In genomic region chr5:181203842-181204560, GRCh38 we compare ENCODE assay signal across 6 cellular contexts. TPM values are rescaled to one million over a fixed set of nuclear protein-coding genes. Genes with fewer than 3 reads are reported as not detected.
DNase-seq lines count a peak whose midpoint lies in the region; ATAC-seq and TF ChIP-seq lines count a peak whose summit lies in the region.

No MANE protein-coding gene starts in this region.

- H3K36me3 Mint-ChIP-seq in stimulated activated naive B cell treated with anti-CD40 and anti-IgM and Interleukin-4, amounts not matched to agents 10 μg/mL and 1 μg/mL and 100 μg/mL, for 72 hours, result peaks cover 9 to 17% of the 10 kb centered on the region in 2 donors

- peak overlapping the region; percentile 83 to 86 for H3K4me3 Mint-ChIP-seq in stimulated activated naive B cell treated with anti-CD40 and anti-IgM and Interleukin-4, amounts not matched to agents 10 μg/mL and 1 μg/mL and 100 μg/mL, for 72 hours

- H3K36me3 ChIP-seq in Peyer's patch, result no peaks in the 10 kb centered on the region

- no peak for TF ChIP-seq POLR2A in Peyer's patch (IDR thresholded peaks at IDR 0.05)

- DNase-seq in Peyer's patch, result peak in 2 of 3 donors; percentile 50 to 56
- no peak for DNase-seq in fibroblast of pulmonary artery (ENCODE audit: low read depth)
- DNase-seq in stimulated activated naive B cell treated with anti-CD40 and anti-IgM and Interleukin-4, amounts not matched to agents 10 μg/mL and 1 μg/mL and 100 μg/mL, for 72 hours, result no peak
- no peak for DNase-seq in NCI-H1417 (lab: John Stamatoyannopoulos, UW)

- H3K9me3 Mint-ChIP-seq in stimulated activated naive B cell treated with anti-CD40 and anti-IgM and Interleukin-4, amounts not matched to agents 10 μg/mL and 1 μg/mL and 100 μg/mL, for 72 hours, result no peaks in the 10 kb centered on the region

- ATAC-seq in stimulated activated naive B cell treated with anti-CD40 and anti-IgM and Interleukin-4, amounts not matched to agents 10 μg/mL and 1 μg/mL and 100 μg/mL, for 72 hours (replicated peaks), result no peak
- ATAC-seq in GM21447 (IDR thresholded peaks at IDR 0.05; ENCODE audit: unreplicated experiment), result no peak
- no peak for ATAC-seq in HG03280 (IDR thresholded peaks at IDR 0.05; ENCODE audit: unreplicated experiment)

- peaks cover 3 to 41% (median 19%) of the 10 kb centered on the region in 4 donors for H3K4me1 ChIP-seq in Peyer's patch

- peaks cover 52 to 68% of the 10 kb centered on the region in 2 donors for H3K4me1 Mint-ChIP-seq in stimulated activated naive B cell treated with anti-CD40 and anti-IgM and Interleukin-4, amounts not matched to agents 10 μg/mL and 1 μg/mL and 100 μg/mL, for 72 hours

- H3K27ac Mint-ChIP-seq in stimulated activated naive B cell treated with anti-CD40 and anti-IgM and Interleukin-4, amounts not matched to agents 10 μg/mL and 1 μg/mL and 100 μg/mL, for 72 hours, result peak overlapping the region; percentile 93

- H3K27me3 ChIP-seq in Peyer's patch, result no peaks in the 10 kb centered on the region

- TF ChIP-seq CTCF in Peyer's patch (IDR thresholded peaks at IDR 0.05), result no peak
- TF ChIP-seq CTCF in fibroblast of pulmonary artery (IDR thresholded peaks at IDR 0.05; ENCODE audit: low read length, missing control alignments), result no peak

- peaks cover 30% of the 10 kb centered on the region in 2 donors for H3K27me3 Mint-ChIP-seq in stimulated activated naive B cell treated with anti-CD40 and anti-IgM and Interleukin-4, amounts not matched to agents 10 μg/mL and 1 μg/mL and 100 μg/mL, for 72 hours

- H3K9me3 ChIP-seq in Peyer's patch, result no peaks in the 10 kb centered on the region

- peak overlapping the region; percentile 54 to 67 (median 62) for H3K4me3 ChIP-seq in Peyer's patch
- peak overlapping the region; percentile 50 for H3K4me3 ChIP-seq in fibroblast of pulmonary artery (replicated peaks; ENCODE audit: low read depth, low read length)

- H3K27ac ChIP-seq in Peyer's patch, result peak overlapping the region in 3 of 4 donors; percentile 22 to 58 (median 40)

RNA-seq across cellular contexts. Expression of gene TRIM7, which starts 1.0 kb away (rescaled TPM):
- 1 to 10 TPM in 3 of 4 donors, under 1 TPM in 1; 0.88 to 2.6 (median 2.2) TPM for total RNA-seq in Peyer's patch

RNA-seq across cellular contexts. Expression of gene TRIM41, which starts 19.1 kb away (rescaled TPM):
- total RNA-seq in Peyer's patch, result 10 to 100 TPM; 13.7 to 31.4 (median 21.8) TPM

RNA-seq across cellular contexts. Expression of gene RACK1, which starts 39.7 kb away (rescaled TPM):
- total RNA-seq in Peyer's patch, result 1,000 to 10,000 TPM; 1,067 to 1,931 (median 1,321) TPM

RNA-seq across cellular contexts. Expression of gene OR2V2, which starts 56.6 kb away (rescaled TPM):
- not detected for total RNA-seq in Peyer's patch

RNA-seq across cellular contexts. Expression of gene TRIM52, which starts 56.9 kb away (rescaled TPM):
- total RNA-seq in Peyer's patch, result 10 to 100 TPM; 15.6 to 23.1 (median 20.3) TPM

Comparison
In these comparisons a context has a peak if more than half of its experiments do, and no peak if none do; other contexts are left out.
1. DNase-seq: peak in Peyer's patch (2 of 3); none in fibroblast of pulmonary artery (single experiment), stimulated activated naive B cell treated with anti-CD40 and anti-IgM and Interleukin-4, amounts not matched to agents 10 μg/mL and 1 μg/mL and 100 μg/mL, for 72 hours (single experiment) and NCI-H1417 (0 of 3).